8 cellular contexts compared by ENCODE assay signal in genomic region chr3:100068758-100069345, GRCh38. TPM values are rescaled to one million over a fixed set of nuclear protein-coding genes. Genes with fewer than 3 reads are reported as not detected.
DNase-seq lines count a peak whose midpoint lies in the region; ATAC-seq and TF ChIP-seq lines count a peak whose summit lies in the region.

No MANE protein-coding gene starts in this region.

- H3K4me3 ChIP-seq in lower lobe of right lung, result no peak overlapping the region

- DNase-seq in AG08395 (ENCODE audit: low spot score) (peak; percentile 76), NCI-H748 (lab: John Stamatoyannopoulos, UW; ENCODE audit: unreplicated experiment) (peak; percentile 68), dermis microvascular lymphatic vessel endothelial cell (ENCODE audit: low read depth in 2 of 2) (peak; percentile 75 to 85), lower lobe of right lung (peak; percentile 83)
- DNase-seq in activated CD4-positive, alpha-beta T cell treated with anti-CD3 and anti-CD28 coated beads, Interleukin-2, amount 10 ng/mL, durations not matched to agents 7 days and 5 days, result peak; percentile 91
- DNase-seq in stimulated activated CD8-positive, alpha-beta memory T cell treated with anti-CD3 and anti-CD28 coated beads, Interleukin-12 subunit alpha, Interleukin-12 subunit beta, amount 100 ng/mL, for 4 hours (ENCODE audit: low read depth), result peak; percentile 28

- H3K4me1 ChIP-seq in lower lobe of right lung, result peaks cover 35% of the 10 kb centered on the region

- no peaks in the 10 kb centered on the region for H3K36me3 ChIP-seq in lower lobe of right lung

- H3K27ac ChIP-seq in lower lobe of right lung, result no peak overlapping the region

- POLR2A ChIA-PET in activated CD4-positive, alpha-beta T cell treated with anti-CD3 and anti-CD28 coated beads, Interleukin-2, amount 10 ng/mL, durations not matched to agents 7 days and 5 days (lab: Charles Lee), result interaction anchor here (1.0 kb wide), 1 partner anchor 186 kb away, joined by 3 read pairs; no protein-coding TSS in a partner anchor

- peaks cover 46% of the 10 kb centered on the region for H3K4me1 Mint-ChIP-seq in activated CD4-positive, alpha-beta T cell treated with anti-CD3 and anti-CD28 coated beads, Interleukin-2, amount 10 ng/mL, durations not matched to agents 7 days and 5 days

- H3K27me3 Mint-ChIP-seq in activated CD4-positive, alpha-beta T cell treated with anti-CD3 and anti-CD28 coated beads, Interleukin-2, amount 10 ng/mL, durations not matched to agents 7 days and 5 days, result no peaks in the 10 kb centered on the region

- peak overlapping the region; percentile 15 for H3K27ac Mint-ChIP-seq in activated CD4-positive, alpha-beta T cell treated with anti-CD3 and anti-CD28 coated beads, Interleukin-2, amount 10 ng/mL, durations not matched to agents 7 days and 5 days

- peak; percentile 80 for TF ChIP-seq CTCF in lower lobe of right lung (IDR thresholded peaks at IDR 0.05)

- H3K4me3 Mint-ChIP-seq in activated CD4-positive, alpha-beta T cell treated with anti-CD3 and anti-CD28 coated beads, Interleukin-2, amount 10 ng/mL, durations not matched to agents 7 days and 5 days, result no peak overlapping the region

- peaks cover 16% of the 10 kb centered on the region for H3K36me3 Mint-ChIP-seq in activated CD4-positive, alpha-beta T cell treated with anti-CD3 and anti-CD28 coated beads, Interleukin-2, amount 10 ng/mL, durations not matched to agents 7 days and 5 days (ENCODE audit: low read depth)

- H3K9me3 ChIP-seq in lower lobe of right lung, result no peaks in the 10 kb centered on the region

- CTCF ChIA-PET in activated CD4-positive, alpha-beta T cell treated with anti-CD3 and anti-CD28 coated beads, Interleukin-2, amount 10 ng/mL, durations not matched to agents 7 days and 5 days (lab: Charles Lee), result interaction anchor here (0.5 to 2.9 kb wide), 20 partner anchors 8 to 1862 kb away, joined by 3 to 13 read pairs (median 3); partner anchors contain the start of gene TBC1D23

- no peaks in the 10 kb centered on the region for H3K9me3 Mint-ChIP-seq in activated CD4-positive, alpha-beta T cell treated with anti-CD3 and anti-CD28 coated beads, Interleukin-2, amount 10 ng/mL, durations not matched to agents 7 days and 5 days

- H3K27me3 ChIP-seq in lower lobe of right lung (ENCODE audit: low read depth), result no peaks in the 10 kb centered on the region

- ATAC-seq in GM18907 (IDR thresholded peaks at IDR 0.05; ENCODE audit: unreplicated experiment), result peak; percentile 75
- ATAC-seq in HG03280 (IDR thresholded peaks at IDR 0.05; ENCODE audit: unreplicated experiment), result peak; percentile 83
- ATAC-seq in lower lobe of right lung, result peak; percentile 93

- intact Hi-C loops in lower lobe of right lung (cut with DNase I), result loop anchor here (10.0 kb wide), 1 partner anchor 186 kb away; no protein-coding TSS in a partner anchor

RNA-seq across cellular contexts. Expression of gene FILIP1L, which starts 45.4 kb away (rescaled TPM):
- under 1 TPM; 0.25 to 0.44 TPM for total RNA-seq in activated CD4-positive, alpha-beta T cell treated with anti-CD3 and anti-CD28 coated beads, Interleukin-2, amount 10 ng/mL, durations not matched to agents 7 days and 5 days
- total RNA-seq in dermis microvascular lymphatic vessel endothelial cell, result 19.0 and 20.7 TPM in 2 replicates
- total RNA-seq in lower lobe of right lung, result 25.0 TPM

Comparison
In these comparisons a context has a peak if more than half of its experiments do, and no peak if none do; other contexts are left out.
1. DNase-seq: peak in every context shown above with its lines; median percentile 91 in activated CD4-positive, alpha-beta T cell treated with anti-CD3 and anti-CD28 coated beads, Interleukin-2, amount 10 ng/mL, durations not matched to agents 7 days and 5 days; 83 in lower lobe of right lung; 80 in dermis microvascular lymphatic vessel endothelial cell; 76 in AG08395; 68 in NCI-H748; 28 in stimulated activated CD8-positive, alpha-beta memory T cell treated with anti-CD3 and anti-CD28 coated beads, Interleukin-12 subunit alpha, Interleukin-12 subunit beta, amount 100 ng/mL, for 4 hours.
2. RNA of gene FILIP1L, which starts 45.4 kb away (total RNA-seq): 25.0 TPM in lower lobe of right lung (single experiment) and 19.0 to 20.7 TPM in dermis microvascular lymphatic vessel endothelial cell; 0.25 to 0.44 TPM in activated CD4-positive, alpha-beta T cell treated with anti-CD3 and anti-CD28 coated beads, Interleukin-2, amount 10 ng/mL, durations not matched to agents 7 days and 5 days; every median in the first group is over 10 times any median in the second.
3. Peak in every context shown above with its lines, with median percentiles within 50 percentile points of each other: ATAC-seq.